ENCODE assay signal across 7 cellular contexts in the genomic region with DNA sequence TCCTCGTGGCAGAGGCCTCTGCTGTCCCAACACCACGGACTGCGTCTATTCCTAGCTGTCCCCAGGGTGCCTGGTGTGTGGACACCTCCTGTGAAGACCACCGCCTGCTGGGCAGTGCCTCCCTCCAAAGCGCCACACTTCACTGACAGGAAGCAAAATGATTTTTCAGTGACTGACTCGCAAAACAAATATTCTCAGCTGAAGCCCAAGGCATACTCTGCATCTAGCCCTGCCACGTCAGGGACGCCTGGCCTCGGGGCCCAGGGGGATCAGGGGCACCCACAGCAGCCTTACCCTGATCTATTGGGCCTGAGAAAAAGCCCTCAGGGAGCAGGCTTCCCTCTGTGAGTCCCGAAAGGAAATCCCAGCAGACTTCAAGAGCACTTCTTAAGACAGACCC. TPM values are rescaled to one million over a fixed set of nuclear protein-coding genes. Genes with fewer than 3 reads are reported as not detected.
A peak's percentile ranks its signal among the peaks of the same experiment; 100 is the strongest.
DNase-seq lines count a peak whose midpoint lies in the region; ATAC-seq and TF ChIP-seq lines count a peak whose summit lies in the region.

No MANE protein-coding gene starts in this region.

- ATAC-seq in stimulated activated memory B cell treated with anti-CD40 and anti-IgM and Interleukin-4, amounts not matched to agents 10 μg/mL and 1 μg/mL and 100 μg/mL, for 72 hours, result no peak

- no peaks in the 10 kb centered on the region for H3K27me3 ChIP-seq in HAP-1 (ENCODE audit: low read depth)
- H3K27me3 ChIP-seq in SK-N-SH (ENCODE audit: insufficient read depth), result no peaks in the 10 kb centered on the region

- peaks cover 68% of the 10 kb centered on the region for H3K79me2 ChIP-seq in SK-N-SH (ENCODE audit: insufficient read depth)

- H3F3A ChIP-seq in SK-N-SH (replicated peaks; ENCODE audit: insufficient read depth), result no peaks in the 10 kb centered on the region

- peak overlapping the region in 1 of 2 experiments; percentile 60; a peak in 2 of 4 replicates for H3K27ac ChIP-seq in SK-N-SH (ENCODE audit: low read depth in 2 of 2, low read length in 1 of 2)

- POLR2A ChIA-PET in SK-N-SH (lab: Yijun Ruan, JAX), result interaction anchor here (0.6 kb wide), 1 partner anchor 50 kb away, joined by 3 read pairs; no protein-coding TSS in a partner anchor

- peak overlapping the region; percentile 86 for H3K4me3 Mint-ChIP-seq in stimulated activated memory B cell treated with anti-CD40 and anti-IgM and Interleukin-4, amounts not matched to agents 10 μg/mL and 1 μg/mL and 100 μg/mL, for 72 hours

- no peaks in the 10 kb centered on the region for H3K27me3 Mint-ChIP-seq in stimulated activated memory B cell treated with anti-CD40 and anti-IgM and Interleukin-4, amounts not matched to agents 10 μg/mL and 1 μg/mL and 100 μg/mL, for 72 hours

- CTCF ChIA-PET in SK-N-SH (lab: Yijun Ruan, JAX), result interaction anchor here (0.6 to 1.4 kb wide), 2 partner anchors 12 to 28 kb away, joined by 3 read pairs; no protein-coding TSS in a partner anchor

- H3K9me3 Mint-ChIP-seq in stimulated activated memory B cell treated with anti-CD40 and anti-IgM and Interleukin-4, amounts not matched to agents 10 μg/mL and 1 μg/mL and 100 μg/mL, for 72 hours, result no peaks in the 10 kb centered on the region

- H3K9ac ChIP-seq in SK-N-SH, result peak overlapping the region; percentile 95

- 61% methylated on average over 2 of the region's 10 CpGs for WGBS in SK-N-SH (ENCODE audit: low lambda C conversion rate)

- TF ChIP-seq EP300 in SK-N-SH (IDR thresholded peaks at IDR 0.05; ENCODE audit: borderline replicate concordance in 1 of 2, low read depth in 1 of 2, low read length in 1 of 2), result no peak

- peaks cover 64% of the 10 kb centered on the region for H4K20me1 ChIP-seq in SK-N-SH (ENCODE audit: insufficient read depth)

- no peak overlapping the region for H2AFZ ChIP-seq in SK-N-SH (ENCODE audit: low read depth)

- H3K9me3 ChIP-seq in HAP-1 (no peaks in the 10 kb centered on the region), SK-N-SH (no peaks in the 10 kb centered on the region)

- in situ Hi-C loops in HAP-1 (cut with MboI; ENCODE audit: low sequenced_read_pairs), result no loop called here

- H3K27ac Mint-ChIP-seq in stimulated activated memory B cell treated with anti-CD40 and anti-IgM and Interleukin-4, amounts not matched to agents 10 μg/mL and 1 μg/mL and 100 μg/mL, for 72 hours, result peak overlapping the region; percentile 83

- peak overlapping the region; percentile 92 for H3K4me2 ChIP-seq in SK-N-SH

- H3K36me3 Mint-ChIP-seq in stimulated activated memory B cell treated with anti-CD40 and anti-IgM and Interleukin-4, amounts not matched to agents 10 μg/mL and 1 μg/mL and 100 μg/mL, for 72 hours, result peaks cover 44% of the 10 kb centered on the region

- H3K36me3 ChIP-seq in HAP-1 (replicated peaks) (peaks cover 62% of the 10 kb centered on the region), SK-N-SH (replicated peaks in 1 of 2; ENCODE audit: control insufficient read depth in 1 of 2, insufficient read depth in 2 of 2, low read length in 1 of 2) (peaks cover 20 to 34% of the 10 kb centered on the region in 2 experiments)

- H3K4me1 ChIP-seq in HAP-1 (peaks cover 8% of the 10 kb centered on the region), SK-N-SH (ENCODE audit: control insufficient read depth in 1 of 2, insufficient read depth in 2 of 2, low read depth in 1 of 2, low read length in 1 of 2) (peaks cover 9 to 24% of the 10 kb centered on the region in 2 experiments; a peak in 2 of 4 replicates)

- peaks cover 68% of the 10 kb centered on the region for H3K4me1 Mint-ChIP-seq in stimulated activated memory B cell treated with anti-CD40 and anti-IgM and Interleukin-4, amounts not matched to agents 10 μg/mL and 1 μg/mL and 100 μg/mL, for 72 hours

- H3K9me2 ChIP-seq in SK-N-SH, result no peaks in the 10 kb centered on the region

- H3K4me3 ChIP-seq in HAP-1 (peak overlapping the region; percentile 72), SK-N-SH (ENCODE audit: low read depth in 2 of 2, low read length in 1 of 2) (peak overlapping the region; percentile 80 to 81; a peak in 3 of 4 replicates), fibroblast of the aortic adventitia (ENCODE audit: low read depth, low read length) (peak overlapping the region; percentile 80)

- DNase-seq in HAP-1 (ENCODE audit: low spot score in 2 of 2), result no peak
- no peak for DNase-seq in SK-N-SH
- DNase-seq in fibroblast of the aortic adventitia (ENCODE audit: low read depth), result peak; percentile 48
- DNase-seq in NCI-H1092 treated with DMSO at 0.1 percent for 48 hours (lab: John Stamatoyannopoulos, UW), result no peak
- no peak for DNase-seq in stimulated activated naive CD4-positive, alpha-beta T cell (lab: John Stamatoyannopoulos, UW)
- DNase-seq in SKM-1 (lab: John Stamatoyannopoulos, UW; ENCODE audit: unreplicated experiment), result no peak

- no peak for TF ChIP-seq CTCF in SK-N-SH (IDR thresholded peaks at IDR 0.05)
- TF ChIP-seq CTCF in fibroblast of the aortic adventitia (IDR thresholded peaks at IDR 0.05; ENCODE audit: insufficient read depth, low read length), result no peak

- no peak for TF ChIP-seq RAD21 in SK-N-SH (IDR thresholded peaks at IDR 0.05; ENCODE audit: low read length)

TF ChIP-seq in SK-N-SH, 30 proteins besides CTCF, POLR2A, EP300 and RAD21:
- TF ChIP-seq RCOR1 (IDR thresholded peaks at IDR 0.05; ENCODE audit: low read length) (no peak), FOSL2 (IDR thresholded peaks at IDR 0.05; ENCODE audit: borderline replicate concordance, low read depth) (peak; percentile 46; the same call in 1 of the 2 replicates), GABPA (IDR thresholded peaks at IDR 0.05; ENCODE audit: low read depth) (no peak), NFIC (IDR thresholded peaks at IDR 0.05; ENCODE audit: borderline replicate concordance) (no peak), JUND (IDR thresholded peaks at IDR 0.05) (0 out of 2 replicates have a peak, but pooled peaks have one; percentile 48)
- TF ChIP-seq, protein P1, sequence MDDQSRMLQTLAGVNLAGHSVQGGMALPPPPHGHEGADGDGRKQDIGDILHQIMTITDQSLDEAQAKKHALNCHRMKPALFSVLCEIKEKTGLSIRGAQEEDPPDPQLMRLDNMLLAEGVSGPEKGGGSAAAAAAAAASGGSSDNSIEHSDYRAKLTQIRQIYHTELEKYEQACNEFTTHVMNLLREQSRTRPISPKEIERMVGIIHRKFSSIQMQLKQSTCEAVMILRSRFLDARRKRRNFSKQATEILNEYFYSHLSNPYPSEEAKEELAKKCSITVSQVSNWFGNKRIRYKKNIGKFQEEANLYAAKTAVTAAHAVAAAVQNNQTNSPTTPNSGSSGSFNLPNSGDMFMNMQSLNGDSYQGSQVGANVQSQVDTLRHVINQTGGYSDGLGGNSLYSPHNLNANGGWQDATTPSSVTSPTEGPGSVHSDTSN (IDR thresholded peaks at IDR 0.05), result peak; percentile 59

RNA-seq across cellular contexts. Expression of a gene that starts 2.2 kb away (rescaled TPM):
- 7.8 and 10.3 TPM in 2 replicates for polyA plus RNA-seq in SK-N-SH (2012; rRNA removed)
- 6.0 and 7.7 TPM in 2 replicates for polyA plus RNA-seq in SK-N-SH (2012; cell fraction: cytosol; rRNA removed)
- polyA plus RNA-seq in SK-N-SH (2012; cell fraction: nucleus; rRNA removed), result 40.9 and 50.0 TPM in 2 replicates
- total RNA-seq in fibroblast of the aortic adventitia (ENCODE audit: low replicate concordance), result 14.6 and 58.5 TPM in 2 replicates

RNA-seq across cellular contexts. Expression of a gene that starts 28.2 kb away (rescaled TPM):
- polyA plus RNA-seq in SK-N-SH (2012; rRNA removed), result 6.8 and 7.9 TPM in 2 replicates
- 6.3 and 7.8 TPM in 2 replicates for polyA plus RNA-seq in SK-N-SH (2012; cell fraction: cytosol; rRNA removed)
- polyA plus RNA-seq in SK-N-SH (2012; cell fraction: nucleus; rRNA removed), result 12.3 and 12.4 TPM in 2 replicates
- 5.3 and 8.3 TPM in 2 replicates for total RNA-seq in fibroblast of the aortic adventitia (ENCODE audit: low replicate concordance)
